14 cellular contexts compared by ENCODE assay signal in the genomic region with DNA sequence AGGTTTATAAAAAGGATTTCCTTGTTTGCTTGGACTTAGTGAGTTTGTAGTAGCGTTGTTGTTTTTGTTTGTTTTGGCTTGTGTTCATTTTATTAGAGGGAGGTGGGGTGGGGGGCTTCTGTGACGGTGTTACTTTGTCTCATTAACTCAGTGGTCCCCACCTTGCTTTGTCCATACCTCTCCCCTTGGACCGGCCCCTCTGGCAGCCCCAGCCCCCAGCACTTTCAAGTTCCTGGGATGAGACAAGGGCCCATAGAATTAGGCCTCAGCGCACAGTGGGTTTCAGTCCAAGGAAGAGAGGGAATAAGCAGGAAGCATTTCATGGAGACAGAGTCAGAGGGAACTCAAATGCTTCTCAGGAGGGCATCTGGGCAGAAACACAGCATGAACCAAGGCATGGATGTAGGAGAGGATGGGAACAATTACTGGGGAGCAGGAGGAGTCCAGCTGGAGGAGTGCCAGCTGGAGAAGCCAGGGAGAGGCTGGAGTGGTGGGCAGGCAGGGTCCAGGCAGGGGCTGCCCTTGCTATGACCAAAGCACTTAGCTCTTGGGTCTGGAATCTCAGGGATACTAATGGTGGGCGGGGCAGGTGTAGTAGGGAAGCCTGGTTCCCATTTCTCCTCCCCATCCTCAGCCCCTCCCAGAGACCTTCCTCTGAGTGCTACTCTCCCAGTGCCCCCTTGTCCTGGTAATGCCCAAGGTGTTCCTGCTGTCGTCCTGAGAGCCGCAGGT. TPM values are rescaled to one million over a fixed set of nuclear protein-coding genes. Genes with fewer than 3 reads are reported as not detected.
A peak's percentile ranks its signal among the peaks of the same experiment; 100 is the strongest.
DNase-seq lines count a peak whose midpoint lies in the region; ATAC-seq and TF ChIP-seq lines count a peak whose summit lies in the region.
"Had no signal": no experiment of that assay in that cellular context is flagged by ENCODE, and none has a peak within 500 bp of the region (broad histone marks: within the 10 kb centered on the region; RNA-seq: fewer than 3 reads in every experiment).

No MANE protein-coding gene starts in this region.

- H3K27ac Mint-ChIP-seq in brain (peak overlapping the region; percentile 1 to 93 (median 12)), type B pancreatic cell (no peak overlapping the region)
- H3K27ac Mint-ChIP-seq: HFFc6 had no signal

- no peak overlapping the region for H2AK5ac ChIP-seq in mesenchymal stem cell (ENCODE audit: low read length, severe bottlenecking)

- no peak overlapping the region for H3K23ac ChIP-seq in mesenchymal stem cell (ENCODE audit: low read length in 2 of 2)

- H3K9ac ChIP-seq in mesenchymal stem cell (ENCODE audit: low read length) = peak overlapping the region; percentile 55

- no peak overlapping the region for H2BK120ac ChIP-seq in mesenchymal stem cell (ENCODE audit: low read depth, low read length)

- no peaks in the 10 kb centered on the region for H3K36me3 ChIP-seq in mesenchymal stem cell (ENCODE audit: control insufficient read depth in 1 of 2, insufficient read depth in 2 of 2, low read depth in 1 of 2, low read length in 2 of 2)
- H3K36me3 ChIP-seq in upper lobe of right lung = no peaks in the 10 kb centered on the region

- H3K4me3 ChIP-seq in mesenchymal stem cell (ENCODE audit: insufficient read depth in 1 of 2, low read depth in 1 of 2, low read length in 2 of 2) (no peak overlapping the region), upper lobe of right lung (no peak overlapping the region)
- H3K4me3 ChIP-seq: SK-N-MC had no signal

- WGBS in mesenchymal stem cell = 86% methylated on average over 7 of the region's 7 CpGs

- H3K14ac ChIP-seq in mesenchymal stem cell (ENCODE audit: low read length in 2 of 2) = no peak overlapping the region

- H3K9me3 ChIP-seq in mesenchymal stem cell (ENCODE audit: control insufficient read depth, low read length) (no peaks in the 10 kb centered on the region), upper lobe of right lung (no peaks in the 10 kb centered on the region)

- no peak overlapping the region for H4K91ac ChIP-seq in mesenchymal stem cell (ENCODE audit: low read length)

- no peaks in the 10 kb centered on the region for H3K4me1 ChIP-seq in mesenchymal stem cell (ENCODE audit: control insufficient read depth, insufficient read depth, low read depth, low read length)
- H3K4me1 ChIP-seq in upper lobe of right lung = no peaks in the 10 kb centered on the region

- no peak overlapping the region for H4K8ac ChIP-seq in mesenchymal stem cell (ENCODE audit: low read length)

- DNase-seq in mesenchymal stem cell (no peak), upper lobe of right lung (peak; percentile 29), NCI-H2081 treated with DMSO at 0.1 percent for 48 hours (lab: John Stamatoyannopoulos, UW) (no peak), type B pancreatic cell (ENCODE audit: extremely low spot score, unreplicated experiment) (no peak)
- DNase-seq: NCI-H2171; NK-92 treated with Interleukin-12 subunit alpha and Interleukin-12 subunit beta, amount 100 ng/mL, for 24 hours had no signal

- no peak overlapping the region for H3K4ac ChIP-seq in mesenchymal stem cell (ENCODE audit: low read depth in 1 of 2, low read length in 2 of 2)

- TF ChIP-seq CTCF in C4-2B (conservative IDR thresholded peaks at IDR 0.05) = no peak
- TF ChIP-seq CTCF in brain (conservative IDR thresholded peaks at IDR 0.05) = no peak
- no peak for TF ChIP-seq CTCF in upper lobe of right lung (IDR thresholded peaks at IDR 0.05)
- no peak for TF ChIP-seq CTCF in type B pancreatic cell (conservative IDR thresholded peaks at IDR 0.05)

- no peak overlapping the region for H3K18ac ChIP-seq in mesenchymal stem cell (ENCODE audit: low read depth in 1 of 2, low read length in 2 of 2)

- H3K27me3 Mint-ChIP-seq in brain = peaks cover 9% of the 10 kb centered on the region
- H3K27me3 Mint-ChIP-seq in type B pancreatic cell = peaks cover 50% of the 10 kb centered on the region

- H3K79me1 ChIP-seq in mesenchymal stem cell (replicated peaks; ENCODE audit: low read length, poor library complexity, severe bottlenecking) = no peaks in the 10 kb centered on the region

- no peak overlapping the region for H2BK15ac ChIP-seq in mesenchymal stem cell (ENCODE audit: low read depth, poor library complexity, severe bottlenecking)

- H3K4me2 ChIP-seq in mesenchymal stem cell (ENCODE audit: low read length, poor library complexity, severe bottlenecking) = no peak overlapping the region

- ATAC-seq in upper lobe of right lung = no peak
- no peak for ATAC-seq in GM21528 (IDR thresholded peaks at IDR 0.05; ENCODE audit: low FRiP score, unreplicated experiment)

- peak overlapping the region; percentile 64 for H3K27ac ChIP-seq in C4-2B
- no peak overlapping the region for H3K27ac ChIP-seq in mesenchymal stem cell (ENCODE audit: low read length, poor library complexity, severe bottlenecking)
- no peak overlapping the region for H3K27ac ChIP-seq in upper lobe of right lung
- H3K27ac ChIP-seq: HL-60, SK-N-MC had no signal

- no peak overlapping the region for H2BK12ac ChIP-seq in mesenchymal stem cell (ENCODE audit: low read length in 2 of 2)

- no peak overlapping the region for H3K4me3 Mint-ChIP-seq in brain
- H3K4me3 Mint-ChIP-seq in type B pancreatic cell = no peak overlapping the region
- H3K4me3 Mint-ChIP-seq: CD14-positive monocyte, HFFc6 had no signal

- H3K27me3 ChIP-seq in mesenchymal stem cell (ENCODE audit: control insufficient read depth in 1 of 2, insufficient read depth in 1 of 2, low read length in 2 of 2) (peaks cover 39 to 44% of the 10 kb centered on the region in 2 experiments), upper lobe of right lung (no peaks in the 10 kb centered on the region)

- H2AFZ ChIP-seq in mesenchymal stem cell (ENCODE audit: low read depth, low read length) = no peak overlapping the region

- no peak overlapping the region for H2BK5ac ChIP-seq in mesenchymal stem cell (ENCODE audit: low read depth, low read length, poor library complexity, severe bottlenecking)

- H3K9me3 Mint-ChIP-seq in brain (peaks cover 0 to 4% (median 0%) of the 10 kb centered on the region in 5 experiments), type B pancreatic cell (no peaks in the 10 kb centered on the region)
- H3K9me3 Mint-ChIP-seq: CD14-positive monocyte, HFFc6 had no signal

- H3K36me3 Mint-ChIP-seq in brain (no peaks in the 10 kb centered on the region), type B pancreatic cell (no peaks in the 10 kb centered on the region)
- H3K36me3 Mint-ChIP-seq: CD14-positive monocyte had no signal

- peaks cover 39% of the 10 kb centered on the region for H3K4me1 Mint-ChIP-seq in brain
- H3K4me1 Mint-ChIP-seq in type B pancreatic cell (ENCODE audit: unreplicated experiment) = no peaks in the 10 kb centered on the region
- H3K4me1 Mint-ChIP-seq: CD14-positive monocyte had no signal

- intact Hi-C loops in upper lobe of right lung (cut with DNase I) = loop anchor here (10.0 kb wide), 1 partner anchor 59 kb away; no protein-coding TSS in a partner anchor

RNA-seq across cellular contexts. Expression of gene ENHO, which starts 23.5 kb away (rescaled TPM):
- polyA plus RNA-seq in brain (ENCODE audit: insufficient read depth, low read depth, low replicate concordance) = 211 TPM
- 0.43 TPM for polyA plus RNA-seq in mesenchymal stem cell (2013, experiment 1 of 2)
- polyA plus RNA-seq in mesenchymal stem cell (2013, experiment 2 of 2) = 0.37 TPM
- total RNA-seq in upper lobe of right lung (0.61 TPM), type B pancreatic cell (ENCODE audit: low replicate concordance) (0.95 and 5.5 TPM in 2 replicates)

RNA-seq across cellular contexts. Expression of gene CNTFR, which starts 43.3 kb away (rescaled TPM):
- polyA plus RNA-seq in brain (ENCODE audit: insufficient read depth, low read depth, low replicate concordance) = 92.8 TPM
- polyA plus RNA-seq in mesenchymal stem cell (2013, experiment 1 of 2) = 0.03 TPM
- polyA plus RNA-seq in mesenchymal stem cell (2013, experiment 2 of 2) = 0.01 TPM
- 2.9 TPM for total RNA-seq in upper lobe of right lung
- 3.5 and 24.2 TPM in 2 replicates for total RNA-seq in type B pancreatic cell (ENCODE audit: low replicate concordance)
- total RNA-seq: HFFc6, HT1080 had no signal
- polyA plus RNA-seq: CD14-positive monocyte had no signal
